ENCODE assay signal across 9 cellular contexts in the genomic region with DNA sequence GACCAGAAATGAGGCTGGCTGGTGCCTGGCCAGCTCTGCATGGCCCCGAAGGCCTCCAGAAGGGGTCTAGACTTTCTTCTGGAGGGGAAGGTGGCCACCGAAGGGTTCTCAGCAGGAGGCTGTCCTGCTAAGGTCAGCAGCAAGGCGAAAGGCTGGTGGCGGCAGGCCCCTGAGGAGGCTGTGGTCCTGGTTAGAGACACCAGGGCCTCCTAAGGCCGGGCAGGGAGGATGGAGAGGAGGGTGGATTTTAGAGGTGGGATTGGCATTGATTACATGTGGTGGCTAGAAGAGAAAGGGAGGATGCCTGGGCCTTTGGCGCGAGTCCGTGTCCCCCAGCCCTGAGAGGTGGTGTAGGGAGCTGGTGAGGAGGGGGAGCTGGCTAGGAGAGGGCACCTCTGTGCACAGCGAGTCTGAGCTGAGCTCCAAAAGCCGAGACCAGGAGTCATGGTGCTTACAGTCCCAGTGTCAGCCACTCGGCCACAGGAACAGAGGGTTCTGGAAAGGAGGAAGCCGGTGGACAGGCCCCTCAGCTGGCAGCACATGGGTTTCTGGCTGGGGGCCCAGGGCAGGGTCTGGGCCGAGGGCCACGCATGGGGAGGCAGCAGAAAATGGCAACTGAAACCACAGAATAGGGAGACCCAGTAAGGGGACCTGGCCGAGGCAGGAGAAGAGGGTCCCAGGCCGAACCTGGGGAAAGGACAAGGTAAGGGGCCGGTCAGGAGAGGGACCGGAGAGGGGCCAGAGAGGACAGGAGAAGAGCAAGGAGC. TPM values are rescaled to one million over a fixed set of nuclear protein-coding genes. Genes with fewer than 3 reads are reported as not detected.
DNase-seq lines count a peak whose midpoint lies in the region; ATAC-seq and TF ChIP-seq lines count a peak whose summit lies in the region.
"Had no signal": no experiment of that assay in that cellular context is flagged by ENCODE, and none has a peak within 500 bp of the region (broad histone marks: within the 10 kb centered on the region; RNA-seq: fewer than 3 reads in every experiment).

No MANE protein-coding gene starts in this region.

- H3K27ac ChIP-seq in heart left ventricle (peak overlapping the region in 7 of 12 donors; percentile 9 to 98 (median 88)), right cardiac atrium (ENCODE audit: low read length) (no peak overlapping the region), mesodermal cell (ENCODE audit: low read depth, low read length, severe bottlenecking) (peak overlapping the region; percentile 83), transverse colon (peak overlapping the region in 3 of 4 donors; percentile 73 to 85 (median 79))

- H3K36me3 Mint-ChIP-seq in activated naive CD8-positive, alpha-beta T cell = peaks cover 4% of the 10 kb centered on the region

- no peak for TF ChIP-seq CTCF in heart left ventricle (IDR thresholded peaks at IDR 0.05)
- TF ChIP-seq CTCF in transverse colon (IDR thresholded peaks at IDR 0.05) = no peak

- no peak for TF ChIP-seq EP300 in transverse colon (IDR thresholded peaks at IDR 0.05; ENCODE audit: low read depth)

- intact Hi-C loops in heart left ventricle (cut with DNase I) = no loop called here
- intact Hi-C loops in right cardiac atrium (cut with DNase I) = loop anchor here in 1 of 4 donors (5.0 kb wide), 1 partner anchor 93 kb away; the partner anchor contains the start of gene CATSPERZ
- intact Hi-C loops in transverse colon (cut with DNase I; ENCODE audit: low total_unique reads) = no loop called here

- H3K27me3 ChIP-seq in heart left ventricle (no peaks in the 10 kb centered on the region), right cardiac atrium (ENCODE audit: control insufficient read depth, insufficient read depth) (no peaks in the 10 kb centered on the region), transverse colon (no peaks in the 10 kb centered on the region)
- H3K27me3 ChIP-seq: BE2C had no signal

- H3K9me3 ChIP-seq in heart left ventricle (no peaks in the 10 kb centered on the region), right cardiac atrium (ENCODE audit: control insufficient read depth, low read length) (no peaks in the 10 kb centered on the region), mesodermal cell (ENCODE audit: control insufficient read depth, low read length) (no peaks in the 10 kb centered on the region), transverse colon (no peaks in the 10 kb centered on the region)
- H3K9me3 ChIP-seq: BE2C had no signal

- H3K4me1 Mint-ChIP-seq in activated naive CD8-positive, alpha-beta T cell (ENCODE audit: low read depth) = peaks cover 34% of the 10 kb centered on the region

- H3K27me3 Mint-ChIP-seq in activated naive CD8-positive, alpha-beta T cell = no peaks in the 10 kb centered on the region

- in situ Hi-C loops in transverse colon (cut with MboI; ENCODE audit: low pct_ligation_motif_present in 1 of 4, low pct_unique_long_range_greater_than_20kb in 1 of 4, low sequenced_read_pairs in 3 of 4) = loop anchor here in 1 of 4 donors (10.0 kb wide), 1 partner anchor 86 kb away; the partner anchor contains the start of gene KCNK4

- peaks cover 0 to 44% (median 26%) of the 10 kb centered on the region in 12 donors for H3K4me1 ChIP-seq in heart left ventricle
- H3K4me1 ChIP-seq in right cardiac atrium (ENCODE audit: control insufficient read depth, insufficient read depth, low read length) = no peaks in the 10 kb centered on the region
- peaks cover 26% of the 10 kb centered on the region for H3K4me1 ChIP-seq in mesodermal cell (ENCODE audit: control insufficient read depth, insufficient read depth, low read length, poor library complexity, severe bottlenecking)
- H3K4me1 ChIP-seq in transverse colon = peaks cover 7 to 38% (median 33%) of the 10 kb centered on the region in 4 donors

- no peaks in the 10 kb centered on the region for H3K9me3 Mint-ChIP-seq in activated naive CD8-positive, alpha-beta T cell (ENCODE audit: low read depth)

- peaks cover 0 to 63% (median 10%) of the 10 kb centered on the region in 9 donors for H3K36me3 ChIP-seq in heart left ventricle
- H3K36me3 ChIP-seq in mesodermal cell (ENCODE audit: control insufficient read depth, insufficient read depth, low read length) = peaks cover 44% of the 10 kb centered on the region
- H3K36me3 ChIP-seq in transverse colon = peaks cover 0 to 3% (median under 1%) of the 10 kb centered on the region in 4 donors

- DNase-seq in heart left ventricle (peak in 2 of 5 donors; percentile 24 to 59), right cardiac atrium (no peak), transverse colon (no peak), hippocampal formation (lab: John Stamatoyannopoulos, UW) (no peak), NCI-H187 (lab: John Stamatoyannopoulos, UW) (no peak), HCEC 1CT (no peak)
- DNase-seq: BE2C had no signal

- H3K4me3 ChIP-seq in heart left ventricle (peak overlapping the region in 1 of 12 donors; percentile 75), right cardiac atrium (ENCODE audit: low read length) (no peak overlapping the region), mesodermal cell (ENCODE audit: extremely low read depth, insufficient read depth, low read length, poor library complexity, severe bottlenecking) (no peak overlapping the region), transverse colon (no peak overlapping the region)

- ATAC-seq in heart left ventricle (no peak), right cardiac atrium (no peak)

- H3K27ac Mint-ChIP-seq in activated naive CD8-positive, alpha-beta T cell = peak overlapping the region; percentile 81

- TF ChIP-seq POLR2A in heart left ventricle (IDR thresholded peaks at IDR 0.05) = no peak
- TF ChIP-seq POLR2A in transverse colon (IDR thresholded peaks at IDR 0.05) = no peak

- 84 to 87% (median 85%) methylated on average over 15 to 18 of the region's 18 CpGs for WGBS in heart left ventricle, 4 donors
- 83% methylated on average over 18 of the region's 18 CpGs for WGBS in right cardiac atrium
- 90 to 94% methylated on average over 16 to 18 of the region's 18 CpGs for WGBS in mesodermal cell (ENCODE audit: insufficient coverage in 2 of 2), 2 experiments
- WGBS in transverse colon (ENCODE audit: low coverage in 1 of 2), 2 donors = 87 to 88% methylated on average over 11 to 18 of the region's 18 CpGs

- H3K4me3 Mint-ChIP-seq in activated naive CD8-positive, alpha-beta T cell = peak overlapping the region; percentile 93

RNA-seq across cellular contexts. Expression of gene FERMT3, which starts 2.5 kb away (rescaled TPM):
- total RNA-seq in heart left ventricle = 10 to 100 TPM in 2 of 9 donors, 1 to 10 TPM in 7; 3.4 to 71.5 (median 5.7) TPM
- 1 to 10 TPM; 2.8 to 7.9 TPM for polyA plus RNA-seq in heart left ventricle
- 10 to 100 TPM in 3 of 4 donors, 1 to 10 TPM in 1; 5.9 to 17.5 (median 12.3) TPM for total RNA-seq in right cardiac atrium
- 5.2 TPM for polyA plus RNA-seq in right cardiac atrium
- 6.5 TPM for polyA plus RNA-seq in mesodermal cell (2013, experiment 1 of 2)
- 4.5 TPM for polyA plus RNA-seq in mesodermal cell (2013, experiment 2 of 2)
- total RNA-seq in transverse colon = 10 to 100 TPM; 14.6 to 63.3 (median 28.6) TPM

RNA-seq across cellular contexts. Expression of gene TRPT1, which starts 17.0 kb away (rescaled TPM):
- total RNA-seq in heart left ventricle (100 to 1,000 TPM in 2 of 9 donors, 10 to 100 TPM in 7; 51.2 to 146 (median 63.3) TPM), right cardiac atrium (10 to 100 TPM; 55.3 to 78.1 (median 67.4) TPM), transverse colon (100 to 1,000 TPM in 2 of 4 donors, 10 to 100 TPM in 2; 82.4 to 113 (median 99.1) TPM)
- polyA plus RNA-seq in heart left ventricle (100 to 1,000 TPM in 1 of 2 donors, 10 to 100 TPM in 1; 65.3 to 123 TPM), right cardiac atrium (95.4 TPM)
- polyA plus RNA-seq in mesodermal cell (2013, experiment 1 of 2) = 55.6 TPM
- 42.1 TPM for polyA plus RNA-seq in mesodermal cell (2013, experiment 2 of 2)

RNA-seq across cellular contexts. Expression of gene NUDT22, which starts 17.1 kb away (rescaled TPM):
- total RNA-seq in heart left ventricle (10 to 100 TPM; 63.7 to 93.0 (median 70.3) TPM), right cardiac atrium (10 to 100 TPM; 71.7 to 82.1 (median 78.1) TPM), transverse colon (100 to 1,000 TPM in 3 of 4 donors, 10 to 100 TPM in 1; 84.0 to 215 (median 127) TPM)
- polyA plus RNA-seq in heart left ventricle (10 to 100 TPM; 74.9 to 90.9 TPM), right cardiac atrium (65.7 TPM)
- 35.6 TPM for polyA plus RNA-seq in mesodermal cell (2013, experiment 1 of 2)
- 26.4 TPM for polyA plus RNA-seq in mesodermal cell (2013, experiment 2 of 2)

RNA-seq across cellular contexts. Expression of gene DNAJC4, which starts 21.4 kb away (rescaled TPM):
- total RNA-seq in heart left ventricle (10 to 100 TPM; 31.2 to 63.6 (median 47.2) TPM), right cardiac atrium (10 to 100 TPM; 46.3 to 61.0 (median 49.5) TPM), transverse colon (100 to 1,000 TPM in 1 of 4 donors, 10 to 100 TPM in 3; 52.6 to 214 (median 76.0) TPM)
- polyA plus RNA-seq in heart left ventricle (100 to 1,000 TPM in 1 of 2 donors, 10 to 100 TPM in 1; 33.8 to 123 TPM), right cardiac atrium (95.7 TPM)
- 42.5 TPM for polyA plus RNA-seq in mesodermal cell (2013, experiment 1 of 2)
- polyA plus RNA-seq in mesodermal cell (2013, experiment 2 of 2) = 47.7 TPM

RNA-seq across cellular contexts. Expression of gene STIP1, which starts 23.0 kb away (rescaled TPM):
- total RNA-seq in heart left ventricle (100 to 1,000 TPM in 2 of 9 donors, 10 to 100 TPM in 7; 74.9 to 143 (median 88.8) TPM), right cardiac atrium (100 to 1,000 TPM in 2 of 4 donors, 10 to 100 TPM in 2; 93.0 to 170 (median 122) TPM), transverse colon (100 to 1,000 TPM in 1 of 4 donors, 10 to 100 TPM in 3; 45.3 to 181 (median 65.9) TPM)
- polyA plus RNA-seq in heart left ventricle (100 to 1,000 TPM in 1 of 2 donors, 10 to 100 TPM in 1; 68.8 to 175 TPM), right cardiac atrium (99.7 TPM)
- 235 TPM for polyA plus RNA-seq in mesodermal cell (2013, experiment 1 of 2)
- polyA plus RNA-seq in mesodermal cell (2013, experiment 2 of 2) = 216 TPM
